1 cellular context compared by ENCODE assay signal in the genomic region with DNA sequence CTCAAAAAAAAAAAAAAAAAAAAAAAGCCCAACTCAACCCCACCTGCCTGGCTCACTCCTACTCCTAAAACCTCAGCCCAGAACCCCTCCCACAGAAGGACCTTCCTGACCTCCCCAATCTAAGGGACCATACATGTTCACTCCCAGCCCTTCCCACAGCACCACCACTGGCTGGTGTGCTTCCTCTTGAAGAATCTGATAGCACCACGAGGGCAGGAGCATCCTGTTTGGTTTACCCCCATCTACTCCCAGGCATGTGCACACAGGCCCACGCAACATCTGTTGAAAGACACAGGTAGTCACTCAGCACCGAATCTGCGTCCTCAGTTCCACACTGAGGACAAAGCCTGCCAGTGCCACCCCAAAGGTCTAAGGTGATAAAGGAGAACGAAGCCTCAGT.
TF ChIP-seq lines count a peak whose summit lies in the region.

No MANE protein-coding gene starts in this region.

TF ChIP-seq in K562, 482 proteins besides CTCF, POLR2A, EP300 and RAD21:
- TF ChIP-seq SAFB2 (IDR thresholded peaks at IDR 0.05; ENCODE audit: borderline replicate concordance, low read depth, low read length, severe bottlenecking), result no peak
- TF ChIP-seq, protein P1, sequence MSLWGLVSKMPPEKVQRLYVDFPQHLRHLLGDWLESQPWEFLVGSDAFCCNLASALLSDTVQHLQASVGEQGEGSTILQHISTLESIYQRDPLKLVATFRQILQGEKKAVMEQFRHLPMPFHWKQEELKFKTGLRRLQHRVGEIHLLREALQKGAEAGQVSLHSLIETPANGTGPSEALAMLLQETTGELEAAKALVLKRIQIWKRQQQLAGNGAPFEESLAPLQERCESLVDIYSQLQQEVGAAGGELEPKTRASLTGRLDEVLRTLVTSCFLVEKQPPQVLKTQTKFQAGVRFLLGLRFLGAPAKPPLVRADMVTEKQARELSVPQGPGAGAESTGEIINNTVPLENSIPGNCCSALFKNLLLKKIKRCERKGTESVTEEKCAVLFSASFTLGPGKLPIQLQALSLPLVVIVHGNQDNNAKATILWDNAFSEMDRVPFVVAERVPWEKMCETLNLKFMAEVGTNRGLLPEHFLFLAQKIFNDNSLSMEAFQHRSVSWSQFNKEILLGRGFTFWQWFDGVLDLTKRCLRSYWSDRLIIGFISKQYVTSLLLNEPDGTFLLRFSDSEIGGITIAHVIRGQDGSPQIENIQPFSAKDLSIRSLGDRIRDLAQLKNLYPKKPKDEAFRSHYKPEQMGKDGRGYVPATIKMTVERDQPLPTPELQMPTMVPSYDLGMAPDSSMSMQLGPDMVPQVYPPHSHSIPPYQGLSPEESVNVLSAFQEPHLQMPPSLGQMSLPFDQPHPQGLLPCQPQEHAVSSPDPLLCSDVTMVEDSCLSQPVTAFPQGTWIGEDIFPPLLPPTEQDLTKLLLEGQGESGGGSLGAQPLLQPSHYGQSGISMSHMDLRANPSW (CRISPR knock-in tag; IDR thresholded peaks at IDR 0.05), result no peak
- TF ChIP-seq, protein P2, sequence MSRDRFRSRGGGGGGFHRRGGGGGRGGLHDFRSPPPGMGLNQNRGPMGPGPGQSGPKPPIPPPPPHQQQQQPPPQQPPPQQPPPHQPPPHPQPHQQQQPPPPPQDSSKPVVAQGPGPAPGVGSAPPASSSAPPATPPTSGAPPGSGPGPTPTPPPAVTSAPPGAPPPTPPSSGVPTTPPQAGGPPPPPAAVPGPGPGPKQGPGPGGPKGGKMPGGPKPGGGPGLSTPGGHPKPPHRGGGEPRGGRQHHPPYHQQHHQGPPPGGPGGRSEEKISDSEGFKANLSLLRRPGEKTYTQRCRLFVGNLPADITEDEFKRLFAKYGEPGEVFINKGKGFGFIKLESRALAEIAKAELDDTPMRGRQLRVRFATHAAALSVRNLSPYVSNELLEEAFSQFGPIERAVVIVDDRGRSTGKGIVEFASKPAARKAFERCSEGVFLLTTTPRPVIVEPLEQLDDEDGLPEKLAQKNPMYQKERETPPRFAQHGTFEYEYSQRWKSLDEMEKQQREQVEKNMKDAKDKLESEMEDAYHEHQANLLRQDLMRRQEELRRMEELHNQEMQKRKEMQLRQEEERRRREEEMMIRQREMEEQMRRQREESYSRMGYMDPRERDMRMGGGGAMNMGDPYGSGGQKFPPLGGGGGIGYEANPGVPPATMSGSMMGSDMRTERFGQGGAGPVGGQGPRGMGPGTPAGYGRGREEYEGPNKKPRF (IDR thresholded peaks at IDR 0.05; ENCODE audit: low read depth, low read length), result no peak
- no peak for TF ChIP-seq ZNF124 (CRISPR knock-in tag; IDR thresholded peaks at IDR 0.05)
- TF ChIP-seq FOXA3 (CRISPR knock-in tag; conservative IDR thresholded peaks at IDR 0.05 in 1 of 2, IDR thresholded peaks at IDR 0.05 in 1 of 2), result no peak
- TF ChIP-seq STAG1 (CRISPR knock-in tag; IDR thresholded peaks at IDR 0.05; ENCODE audit: borderline replicate concordance), result no peak
- no peak for TF ChIP-seq TRIM28 (IDR thresholded peaks at IDR 0.05)
- TF ChIP-seq, protein P3, sequence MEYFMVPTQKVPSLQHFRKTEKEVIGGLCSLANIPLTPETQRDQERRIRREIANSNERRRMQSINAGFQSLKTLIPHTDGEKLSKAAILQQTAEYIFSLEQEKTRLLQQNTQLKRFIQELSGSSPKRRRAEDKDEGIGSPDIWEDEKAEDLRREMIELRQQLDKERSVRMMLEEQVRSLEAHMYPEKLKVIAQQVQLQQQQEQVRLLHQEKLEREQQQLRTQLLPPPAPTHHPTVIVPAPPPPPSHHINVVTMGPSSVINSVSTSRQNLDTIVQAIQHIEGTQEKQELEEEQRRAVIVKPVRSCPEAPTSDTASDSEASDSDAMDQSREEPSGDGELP (CRISPR knock-in tag; IDR thresholded peaks at IDR 0.05; ENCODE audit: borderline replicate concordance), result no peak
- TF ChIP-seq SREBF2 (CRISPR knock-in tag; IDR thresholded peaks at IDR 0.05), result no peak
- TF ChIP-seq, protein P4, sequence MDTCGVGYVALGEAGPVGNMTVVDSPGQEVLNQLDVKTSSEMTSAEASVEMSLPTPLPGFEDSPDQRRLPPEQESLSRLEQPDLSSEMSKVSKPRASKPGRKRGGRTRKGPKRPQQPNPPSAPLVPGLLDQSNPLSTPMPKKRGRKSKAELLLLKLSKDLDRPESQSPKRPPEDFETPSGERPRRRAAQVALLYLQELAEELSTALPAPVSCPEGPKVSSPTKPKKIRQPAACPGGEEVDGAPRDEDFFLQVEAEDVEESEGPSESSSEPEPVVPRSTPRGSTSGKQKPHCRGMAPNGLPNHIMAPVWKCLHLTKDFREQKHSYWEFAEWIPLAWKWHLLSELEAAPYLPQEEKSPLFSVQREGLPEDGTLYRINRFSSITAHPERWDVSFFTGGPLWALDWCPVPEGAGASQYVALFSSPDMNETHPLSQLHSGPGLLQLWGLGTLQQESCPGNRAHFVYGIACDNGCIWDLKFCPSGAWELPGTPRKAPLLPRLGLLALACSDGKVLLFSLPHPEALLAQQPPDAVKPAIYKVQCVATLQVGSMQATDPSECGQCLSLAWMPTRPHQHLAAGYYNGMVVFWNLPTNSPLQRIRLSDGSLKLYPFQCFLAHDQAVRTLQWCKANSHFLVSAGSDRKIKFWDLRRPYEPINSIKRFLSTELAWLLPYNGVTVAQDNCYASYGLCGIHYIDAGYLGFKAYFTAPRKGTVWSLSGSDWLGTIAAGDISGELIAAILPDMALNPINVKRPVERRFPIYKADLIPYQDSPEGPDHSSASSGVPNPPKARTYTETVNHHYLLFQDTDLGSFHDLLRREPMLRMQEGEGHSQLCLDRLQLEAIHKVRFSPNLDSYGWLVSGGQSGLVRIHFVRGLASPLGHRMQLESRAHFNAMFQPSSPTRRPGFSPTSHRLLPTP (IDR thresholded peaks at IDR 0.05; ENCODE audit: borderline replicate concordance, extremely low read depth, insufficient read length), result no peak
- TF ChIP-seq RFX7 (CRISPR knock-in tag; IDR thresholded peaks at IDR 0.05), result no peak
- TF ChIP-seq KLF16 (IDR thresholded peaks at IDR 0.05), result 0 out of 2 replicates have a peak, but pooled peaks have one; percentile 23
- TF ChIP-seq POLR2H (tag; IDR thresholded peaks at IDR 0.05; ENCODE audit: low read depth), result no peak
- TF ChIP-seq, protein P5, sequence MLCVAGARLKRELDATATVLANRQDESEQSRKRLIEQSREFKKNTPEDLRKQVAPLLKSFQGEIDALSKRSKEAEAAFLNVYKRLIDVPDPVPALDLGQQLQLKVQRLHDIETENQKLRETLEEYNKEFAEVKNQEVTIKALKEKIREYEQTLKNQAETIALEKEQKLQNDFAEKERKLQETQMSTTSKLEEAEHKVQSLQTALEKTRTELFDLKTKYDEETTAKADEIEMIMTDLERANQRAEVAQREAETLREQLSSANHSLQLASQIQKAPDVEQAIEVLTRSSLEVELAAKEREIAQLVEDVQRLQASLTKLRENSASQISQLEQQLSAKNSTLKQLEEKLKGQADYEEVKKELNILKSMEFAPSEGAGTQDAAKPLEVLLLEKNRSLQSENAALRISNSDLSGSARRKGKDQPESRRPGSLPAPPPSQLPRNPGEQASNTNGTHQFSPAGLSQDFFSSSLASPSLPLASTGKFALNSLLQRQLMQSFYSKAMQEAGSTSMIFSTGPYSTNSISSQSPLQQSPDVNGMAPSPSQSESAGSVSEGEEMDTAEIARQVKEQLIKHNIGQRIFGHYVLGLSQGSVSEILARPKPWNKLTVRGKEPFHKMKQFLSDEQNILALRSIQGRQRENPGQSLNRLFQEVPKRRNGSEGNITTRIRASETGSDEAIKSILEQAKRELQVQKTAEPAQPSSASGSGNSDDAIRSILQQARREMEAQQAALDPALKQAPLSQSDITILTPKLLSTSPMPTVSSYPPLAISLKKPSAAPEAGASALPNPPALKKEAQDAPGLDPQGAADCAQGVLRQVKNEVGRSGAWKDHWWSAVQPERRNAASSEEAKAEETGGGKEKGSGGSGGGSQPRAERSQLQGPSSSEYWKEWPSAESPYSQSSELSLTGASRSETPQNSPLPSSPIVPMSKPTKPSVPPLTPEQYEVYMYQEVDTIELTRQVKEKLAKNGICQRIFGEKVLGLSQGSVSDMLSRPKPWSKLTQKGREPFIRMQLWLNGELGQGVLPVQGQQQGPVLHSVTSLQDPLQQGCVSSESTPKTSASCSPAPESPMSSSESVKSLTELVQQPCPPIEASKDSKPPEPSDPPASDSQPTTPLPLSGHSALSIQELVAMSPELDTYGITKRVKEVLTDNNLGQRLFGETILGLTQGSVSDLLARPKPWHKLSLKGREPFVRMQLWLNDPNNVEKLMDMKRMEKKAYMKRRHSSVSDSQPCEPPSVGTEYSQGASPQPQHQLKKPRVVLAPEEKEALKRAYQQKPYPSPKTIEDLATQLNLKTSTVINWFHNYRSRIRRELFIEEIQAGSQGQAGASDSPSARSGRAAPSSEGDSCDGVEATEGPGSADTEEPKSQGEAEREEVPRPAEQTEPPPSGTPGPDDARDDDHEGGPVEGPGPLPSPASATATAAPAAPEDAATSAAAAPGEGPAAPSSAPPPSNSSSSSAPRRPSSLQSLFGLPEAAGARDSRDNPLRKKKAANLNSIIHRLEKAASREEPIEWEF (CRISPR knock-in tag; IDR thresholded peaks at IDR 0.05), result no peak
- TF ChIP-seq ARNT (IDR thresholded peaks at IDR 0.05), result no peak
- peak; percentile 52 for TF ChIP-seq CBFA2T3 (IDR thresholded peaks at IDR 0.05)
- TF ChIP-seq, protein P6, sequence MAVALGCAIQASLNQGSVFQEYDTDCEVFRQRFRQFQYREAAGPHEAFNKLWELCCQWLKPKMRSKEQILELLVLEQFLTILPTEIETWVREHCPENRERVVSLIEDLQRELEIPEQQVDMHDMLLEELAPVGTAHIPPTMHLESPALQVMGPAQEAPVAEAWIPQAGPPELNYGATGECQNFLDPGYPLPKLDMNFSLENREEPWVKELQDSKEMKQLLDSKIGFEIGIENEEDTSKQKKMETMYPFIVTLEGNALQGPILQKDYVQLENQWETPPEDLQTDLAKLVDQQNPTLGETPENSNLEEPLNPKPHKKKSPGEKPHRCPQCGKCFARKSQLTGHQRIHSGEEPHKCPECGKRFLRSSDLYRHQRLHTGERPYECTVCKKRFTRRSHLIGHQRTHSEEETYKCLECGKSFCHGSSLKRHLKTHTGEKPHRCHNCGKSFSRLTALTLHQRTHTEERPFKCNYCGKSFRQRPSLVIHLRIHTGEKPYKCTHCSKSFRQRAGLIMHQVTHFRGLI (CRISPR knock-in tag; IDR thresholded peaks at IDR 0.05), result no peak
- TF ChIP-seq ZBED1 (IDR thresholded peaks at IDR 0.05), result no peak
- TF ChIP-seq MYNN (IDR thresholded peaks at IDR 0.05), result no peak
- no peak for TF ChIP-seq MYNN (CRISPR knock-in tag; IDR thresholded peaks at IDR 0.05)
- TF ChIP-seq ZNF316 (IDR thresholded peaks at IDR 0.05), result no peak
- TF ChIP-seq CHD2 (IDR thresholded peaks at IDR 0.05; ENCODE audit: low read depth, low read length), result no peak
- TF ChIP-seq ZNF830 (CRISPR knock-in tag; IDR thresholded peaks at IDR 0.05), result no peak
- no peak for TF ChIP-seq SMARCC2 (IDR thresholded peaks at IDR 0.05; ENCODE audit: low read depth)
- TF ChIP-seq OTX1 (CRISPR knock-in tag; IDR thresholded peaks at IDR 0.05), result no peak
- TF ChIP-seq CBFA2T2 (conservative IDR thresholded peaks at IDR 0.05), result 0 out of 2 replicates have a peak, but pooled peaks have one; percentile 3
- no peak for TF ChIP-seq DIDO1 (tag; IDR thresholded peaks at IDR 0.05; ENCODE audit: low read depth)
- TF ChIP-seq, protein P7, sequence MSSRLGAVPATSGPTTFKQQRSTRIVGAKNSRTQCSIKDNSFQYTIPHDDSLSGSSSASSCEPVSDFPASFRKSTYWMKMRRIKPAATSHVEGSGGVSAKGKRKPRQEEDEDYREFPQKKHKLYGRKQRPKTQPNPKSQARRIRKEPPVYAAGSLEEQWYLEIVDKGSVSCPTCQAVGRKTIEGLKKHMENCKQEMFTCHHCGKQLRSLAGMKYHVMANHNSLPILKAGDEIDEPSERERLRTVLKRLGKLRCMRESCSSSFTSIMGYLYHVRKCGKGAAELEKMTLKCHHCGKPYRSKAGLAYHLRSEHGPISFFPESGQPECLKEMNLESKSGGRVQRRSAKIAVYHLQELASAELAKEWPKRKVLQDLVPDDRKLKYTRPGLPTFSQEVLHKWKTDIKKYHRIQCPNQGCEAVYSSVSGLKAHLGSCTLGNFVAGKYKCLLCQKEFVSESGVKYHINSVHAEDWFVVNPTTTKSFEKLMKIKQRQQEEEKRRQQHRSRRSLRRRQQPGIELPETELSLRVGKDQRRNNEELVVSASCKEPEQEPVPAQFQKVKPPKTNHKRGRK (tag; IDR thresholded peaks at IDR 0.05), result no peak
- TF ChIP-seq NFE2L1 (tag; IDR thresholded peaks at IDR 0.05; ENCODE audit: borderline replicate concordance, low read depth), result no peak
- no peak for TF ChIP-seq HDAC2 (IDR thresholded peaks at IDR 0.05)
- peak; percentile 26; the same call in 1 of the 2 replicates for TF ChIP-seq TCF3 (CRISPR knock-in tag; IDR thresholded peaks at IDR 0.05)
- no peak for TF ChIP-seq RFX5 (IDR thresholded peaks at IDR 0.05; ENCODE audit: low read depth, low read length)
- TF ChIP-seq ERF (CRISPR knock-in tag; IDR thresholded peaks at IDR 0.05), result no peak
TF ChIP-seq in K562: peak in this region for 4.
